Comparison of ENCODE assay signal across 8 cellular contexts in the genomic region with DNA sequence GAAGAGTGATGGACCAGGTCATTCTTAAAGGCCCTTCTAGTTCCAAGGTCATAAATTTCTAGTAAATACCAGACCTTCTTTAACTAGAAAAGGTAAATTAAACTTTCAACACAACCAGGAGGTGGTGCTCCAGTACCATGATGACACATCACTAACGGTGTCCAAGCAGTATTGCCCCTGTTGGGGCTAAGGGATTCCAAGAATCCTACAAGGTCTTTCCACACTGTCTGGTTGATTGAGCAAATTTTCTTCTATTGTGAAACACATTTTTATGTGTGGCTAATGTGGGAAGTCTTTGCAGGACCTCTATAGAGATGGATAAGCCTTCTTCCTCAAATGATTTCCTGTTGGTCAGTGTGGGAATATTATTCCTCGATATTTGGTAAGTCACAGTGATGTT.
DNase-seq lines count a peak whose midpoint lies in the region; ATAC-seq, FAIRE-seq and TF ChIP-seq lines count a peak whose summit lies in the region.

No MANE protein-coding gene starts in this region.

- H3K56ac ChIP-seq in IMR-90 (ENCODE audit: extremely low read depth, insufficient read depth, low read length) = peak overlapping the region; percentile 52

- peaks cover 13% of the 10 kb centered on the region for H3K4me1 ChIP-seq in IMR-90 (ENCODE audit: control insufficient read depth, insufficient read depth, low read length)
- H3K4me1 ChIP-seq in astrocyte (ENCODE audit: insufficient read depth, low read length) = peaks cover 23% of the 10 kb centered on the region

- H3K79me1 ChIP-seq in IMR-90 (ENCODE audit: low read depth in 1 of 2, low read length in 2 of 2) = no peaks in the 10 kb centered on the region

- H3K4me3 ChIP-seq in IMR-90 (ENCODE audit: insufficient read depth, low read depth, low read length) = no peak overlapping the region
- no peak overlapping the region for H3K4me3 ChIP-seq in astrocyte (ENCODE audit: insufficient read depth, low read depth, low read length)

- H4K20me1 ChIP-seq in IMR-90 (ENCODE audit: insufficient read depth, low read length) (no peaks in the 10 kb centered on the region), astrocyte (ENCODE audit: insufficient read depth, low read length) (no peaks in the 10 kb centered on the region)

- no peak overlapping the region for H2AK9ac ChIP-seq in IMR-90 (replicated peaks; ENCODE audit: low read depth, low read length, poor library complexity)

- H3K9me3 ChIP-seq in IMR-90 (ENCODE audit: control insufficient read depth, insufficient read depth, low read length) (no peaks in the 10 kb centered on the region), astrocyte (ENCODE audit: insufficient read depth, low read depth, low read length) (no peaks in the 10 kb centered on the region)

- H3K27ac ChIP-seq in IMR-90 (ENCODE audit: insufficient read depth, low read length) (no peak overlapping the region), astrocyte (ENCODE audit: low read depth, low read length) (peak overlapping the region; percentile 17)

- peak overlapping the region; percentile 54 for H4K91ac ChIP-seq in IMR-90 (ENCODE audit: insufficient read depth, low read depth, low read length)

- no peaks in the 10 kb centered on the region for H3K79me2 ChIP-seq in astrocyte (ENCODE audit: insufficient read depth, low read length)

- peak; percentile 78 for FAIRE-seq in astrocyte (lab: Jason Lieb, UNC)
- no peak for FAIRE-seq in HTR-8/SVneo (lab: Jason Lieb, UNC)

- peak overlapping the region; percentile 79 for H2BK120ac ChIP-seq in IMR-90 (ENCODE audit: low read depth, low read length)

- peak overlapping the region; percentile 86; the same call in 1 of the 2 replicates for H2AK5ac ChIP-seq in IMR-90 (ENCODE audit: low read depth, low read length)

- peak overlapping the region; percentile 92 for H3K27ac Mint-ChIP-seq in astrocyte (ENCODE audit: unreplicated experiment)

- peaks cover 5% of the 10 kb centered on the region; the same call in 1 of the 2 replicates for H3K9me1 ChIP-seq in IMR-90 (ENCODE audit: insufficient read depth, low read length)

- H3K18ac ChIP-seq in IMR-90 (ENCODE audit: low read depth, low read length) = peak overlapping the region; percentile 46; the same call in 1 of the 2 replicates

- H2BK5ac ChIP-seq in IMR-90 (ENCODE audit: low read depth, low read length, poor library complexity, severe bottlenecking) = peak overlapping the region; percentile 91

- in situ Hi-C loops in ACHN (cut with HindIII; ENCODE audit: low pct_ligation_motif_present, low pct_unique_long_range_greater_than_20kb, low sequenced_read_pairs) = no loop called here
- in situ Hi-C loops in IMR-90 (cut with MboI; ENCODE audit: low sequenced_read_pairs) = loop anchor here (10.0 kb wide), 1 partner anchor 461 kb away; a partner anchor contains a TSS

- H3K27me3 ChIP-seq in IMR-90 (ENCODE audit: control insufficient read depth, insufficient read depth, low read length) (no peaks in the 10 kb centered on the region), astrocyte (ENCODE audit: insufficient read depth, low read length) (no peaks in the 10 kb centered on the region)

- H2AFZ ChIP-seq in IMR-90 (replicated peaks; ENCODE audit: low read length, poor library complexity) (no peak overlapping the region), astrocyte (ENCODE audit: low read depth, low read length) (no peak overlapping the region)

- H3K27me3 Mint-ChIP-seq in astrocyte (ENCODE audit: low read depth, unreplicated experiment) = no peaks in the 10 kb centered on the region

- CTCF ChIA-PET in IMR-90 (lab: Yijun Ruan, JAX) = interaction anchor here (0.7 to 0.9 kb wide), 2 partner anchors 70 to 878 kb away, joined by 3 read pairs; no protein-coding TSS in a partner anchor

- H3K4me2 ChIP-seq in IMR-90 (ENCODE audit: low read depth, low read length) = no peak overlapping the region
- no peak overlapping the region for H3K4me2 ChIP-seq in astrocyte (ENCODE audit: low read length)

- H4K5ac ChIP-seq in IMR-90 (ENCODE audit: low read depth, low read length) = peak overlapping the region; percentile 75; the same call in 1 of the 2 replicates

- POLR2A ChIA-PET in IMR-90 (lab: Charles Lee; ENCODE audit: unreplicated experiment) = no interaction called here

- ATAC-seq in IMR-90 (ENCODE audit: low read depth) = peak; percentile 69
- no peak for ATAC-seq in HG03521 (IDR thresholded peaks at IDR 0.05; ENCODE audit: unreplicated experiment)

- H3K4ac ChIP-seq in IMR-90 (ENCODE audit: low read depth, low read length) = peak overlapping the region; percentile 86; the same call in 1 of the 2 replicates

- H3K36me3 ChIP-seq in IMR-90 (ENCODE audit: control insufficient read depth, insufficient read depth, low read length) (no peaks in the 10 kb centered on the region), astrocyte (ENCODE audit: insufficient read depth, low read length) (no peaks in the 10 kb centered on the region)

- dilution Hi-C loops in IMR-90 (cut with HindIII; ENCODE audit: low sequenced_read_pairs, unreplicated experiment) = no loop called here

- H3K23ac ChIP-seq in IMR-90 (ENCODE audit: low read depth, low read length) = peak overlapping the region; percentile 9; the same call in 1 of the 2 replicates

- TF ChIP-seq CTCF in IMR-90 (conservative IDR thresholded peaks at IDR 0.05; ENCODE audit: low read depth, low read length) (peak; percentile 79), astrocyte (IDR thresholded peaks at IDR 0.05; ENCODE audit: insufficient read depth, low read depth, low read length) (peak; percentile 35)

- H3K36me3 Mint-ChIP-seq in astrocyte (ENCODE audit: low read depth, unreplicated experiment) = no peaks in the 10 kb centered on the region

- H3K4me3 Mint-ChIP-seq in astrocyte (ENCODE audit: unreplicated experiment) = no peak overlapping the region

- H2BK20ac ChIP-seq in IMR-90 (ENCODE audit: low read depth, low read length) = peak overlapping the region; percentile 86

- H2BK15ac ChIP-seq in IMR-90 (ENCODE audit: low read depth, low read length) = peak overlapping the region; percentile 97

- H3K4me1 Mint-ChIP-seq in astrocyte (ENCODE audit: low read depth, unreplicated experiment) = peaks cover 35% of the 10 kb centered on the region

- H3K9ac ChIP-seq in IMR-90 (ENCODE audit: low read depth, low read length) (no peak overlapping the region; the same call in 1 of the 2 replicates), astrocyte (ENCODE audit: low read length) (no peak overlapping the region)

- peak; percentile 86 for TF ChIP-seq RAD21 in IMR-90 (IDR thresholded peaks at IDR 0.05; ENCODE audit: low read length)

- H3K9me3 Mint-ChIP-seq in astrocyte (ENCODE audit: unreplicated experiment) = no peaks in the 10 kb centered on the region

- intact Hi-C loops in IMR-90 (cut with micrococcal nuclease) = loop anchor here (1.0 to 10.0 kb wide), 7 partner anchors 101 to 968 kb away; no protein-coding TSS in a partner anchor

- no peak for TF ChIP-seq POLR2A in IMR-90 (IDR thresholded peaks at IDR 0.05; ENCODE audit: low read depth, low read length)

- H3K14ac ChIP-seq in IMR-90 (replicated peaks; ENCODE audit: low read depth, low read length) = peak overlapping the region; percentile 26

- DNase-seq in ACHN (peak; percentile 7), IMR-90 (peak; percentile 93), astrocyte (ENCODE audit: low read depth) (peak; percentile 86), iris pigment epithelial cell (ENCODE audit: low read depth) (peak; percentile 96), HTR-8/SVneo (ENCODE audit: insufficient read length, low spot score) (no peak), UCSD-AML1 (lab: John Stamatoyannopoulos, UW; ENCODE audit: unreplicated experiment) (no peak)
- DNase-seq in activated CD4-positive, alpha-beta T cell treated with anti-CD3 and anti-CD28 coated beads for 4 hours = no peak

- BruUV-seq in IMR-90 (replicated peaks; lab: Mats Ljungman, UMichigan) = no TSS peak

- WGBS in IMR-90 (ENCODE audit: extremely low coverage in 2 of 2, insufficient read length in 1 of 2), 2 experiments = no CpG with 5 or more reads among the region's 2 CpGs

- peak overlapping the region; percentile 45 to 84; a peak in 3 of 4 replicates for H4K8ac ChIP-seq in IMR-90 (ENCODE audit: low read depth in 2 of 2, low read length in 2 of 2)

TF ChIP-seq in IMR-90, 13 proteins besides CTCF, POLR2A, EP300 and RAD21:
- TF ChIP-seq CEBPB (IDR thresholded peaks at IDR 0.05; ENCODE audit: low read depth, low read length) = peak; percentile 95
- peak; percentile 81 for TF ChIP-seq SMC3 (IDR thresholded peaks at IDR 0.05; ENCODE audit: low read depth, low read length)
- TF ChIP-seq RCOR1 (IDR thresholded peaks at IDR 0.05; ENCODE audit: insufficient replicate concordance, low read length) = no peak
- TF ChIP-seq NFE2L2 (IDR thresholded peaks at IDR 0.05; ENCODE audit: low read depth, low read length) = peak; percentile 20; the same call in 1 of the 2 replicates
- peak; percentile 43; the same call in 1 of the 2 replicates for TF ChIP-seq MAZ (IDR thresholded peaks at IDR 0.05; ENCODE audit: borderline replicate concordance, low read depth, low read length)

Comparison
In these comparisons a context has a peak if more than half of its experiments do, and no peak if none do; other contexts are left out.
1. DNase-seq: peak in ACHN (single experiment), IMR-90 (single experiment), astrocyte (single experiment) and iris pigment epithelial cell (single experiment); none in HTR-8/SVneo (single experiment), UCSD-AML1 (single experiment) and activated CD4-positive, alpha-beta T cell treated with anti-CD3 and anti-CD28 coated beads for 4 hours (0 of 2).